Comparison of ENCODE assay signal across 8 cellular contexts in the genomic region with DNA sequence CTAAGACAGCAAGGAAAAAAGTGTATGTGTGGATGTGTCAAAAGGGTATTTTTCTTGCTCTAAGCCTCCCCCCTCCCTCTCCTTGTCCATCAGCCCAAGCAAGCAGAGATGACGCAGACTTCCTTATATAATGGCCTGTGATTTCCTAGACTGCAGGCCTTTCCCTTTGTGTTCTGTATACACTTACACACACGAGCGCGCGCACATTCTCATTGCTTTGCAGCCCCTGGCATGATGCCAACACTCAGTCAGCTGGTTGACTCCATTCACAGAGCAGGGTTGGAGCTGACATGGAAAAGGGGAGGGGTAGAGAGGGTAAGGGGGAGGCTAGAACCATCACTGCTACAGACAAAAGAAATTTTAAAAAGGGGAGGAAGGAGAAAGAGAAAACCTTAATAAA. TPM values are rescaled to one million over a fixed set of nuclear protein-coding genes. Genes with fewer than 3 reads are reported as not detected.
DNase-seq lines count a peak whose midpoint lies in the region; ATAC-seq lines count a peak whose summit lies in the region.

No MANE protein-coding gene starts in this region.

- no peaks in the 10 kb centered on the region for H3K27me3 Mint-ChIP-seq in activated naive CD8-positive, alpha-beta T cell treated with anti-CD3 and anti-CD28 coated beads for 36 hours

- in situ Hi-C loops in G401 (cut with HindIII; ENCODE audit: low sequenced_read_pairs), result no loop called here

- H3K4me1 Mint-ChIP-seq in activated naive CD8-positive, alpha-beta T cell treated with anti-CD3 and anti-CD28 coated beads for 36 hours, result peaks cover 20% of the 10 kb centered on the region

- H3K9me3 Mint-ChIP-seq in activated naive CD8-positive, alpha-beta T cell treated with anti-CD3 and anti-CD28 coated beads for 36 hours, result no peaks in the 10 kb centered on the region

- peaks cover 8% of the 10 kb centered on the region for H3K36me3 Mint-ChIP-seq in activated naive CD8-positive, alpha-beta T cell treated with anti-CD3 and anti-CD28 coated beads for 36 hours

- no peak overlapping the region for H3K4me3 Mint-ChIP-seq in activated naive CD8-positive, alpha-beta T cell treated with anti-CD3 and anti-CD28 coated beads for 36 hours

- ATAC-seq in Right ventricle myocardium superior (ENCODE audit: poor library complexity) (peak; percentile 95), GM19023 (IDR thresholded peaks at IDR 0.05; ENCODE audit: unreplicated experiment) (no peak), HG03159 (IDR thresholded peaks at IDR 0.05; ENCODE audit: unreplicated experiment) (no peak)

- intact Hi-C loops in Right ventricle myocardium superior (cut with DNase I), result no loop called here

- no peak overlapping the region for H3K27ac Mint-ChIP-seq in activated naive CD8-positive, alpha-beta T cell treated with anti-CD3 and anti-CD28 coated beads for 36 hours

- DNase-seq in G401 (ENCODE audit: low spot score) (peak; percentile 84), NCI-H2227 treated with DMSO at 0.1 percent for 48 hours (lab: John Stamatoyannopoulos, UW) (peak; percentile 100), Right ventricle myocardium superior (peak; percentile 90), pons (ENCODE audit: low spot score) (peak; percentile 97), LoVo (ENCODE audit: low spot score) (no peak)
- peak; percentile 38 for DNase-seq in activated naive CD8-positive, alpha-beta T cell treated with anti-CD3 and anti-CD28 coated beads for 36 hours

RNA-seq across cellular contexts. Expression of a gene that starts 41.8 kb away (rescaled TPM):
- total RNA-seq in G401 (2014; rRNA removed; shearing (Covaris generic)), result 5.0 and 5.8 TPM in 2 replicates
- total RNA-seq in activated naive CD8-positive, alpha-beta T cell treated with anti-CD3 and anti-CD28 coated beads for 36 hours, result 10 to 100 TPM; 49.4 to 53.1 TPM
- total RNA-seq in Right ventricle myocardium superior, result 30.1 TPM
